In the genomic region with DNA sequence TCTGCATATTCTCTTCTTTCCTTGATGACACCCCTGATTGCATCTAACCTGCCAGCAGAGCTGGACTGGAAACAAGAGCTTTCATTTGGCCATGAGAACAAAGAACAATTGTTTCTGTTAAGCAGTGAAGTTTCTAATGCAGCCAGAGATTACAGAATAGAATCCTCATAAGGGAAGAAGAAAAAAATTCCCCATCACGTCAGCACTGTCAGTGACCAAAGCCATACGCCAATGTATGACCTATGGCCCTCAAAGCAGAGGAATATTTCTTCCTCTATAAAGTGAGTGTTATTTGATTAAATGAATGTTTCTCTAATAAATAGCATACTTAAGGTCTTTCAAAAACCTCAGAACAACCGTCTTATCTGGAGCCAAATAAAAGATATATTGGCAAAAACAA, we compare ENCODE assay signal across 21 cellular contexts.
DNase-seq lines count a peak whose midpoint lies in the region; ATAC-seq and TF ChIP-seq lines count a peak whose summit lies in the region.
"Had no signal": no experiment of that assay in that cellular context is flagged by ENCODE, and none has a peak within 500 bp of the region (broad histone marks: within the 10 kb centered on the region; RNA-seq: fewer than 3 reads in every experiment).

No MANE protein-coding gene starts in this region.

- intact Hi-C loops in left cardiac atrium (cut with DNase I): no loop called here
- intact Hi-C loops in left ventricle myocardium inferior (cut with micrococcal nuclease): no loop called here

- H3K9me3 Mint-ChIP-seq in mesothelial cell of epicardium: peaks cover 22% of the 10 kb centered on the region

- H3K27me3 ChIP-seq in left ventricle myocardium inferior (ENCODE audit: low read depth): no peaks in the 10 kb centered on the region
- H3K27me3 ChIP-seq: BLaER1 had no signal

- no peaks in the 10 kb centered on the region for H3K36me3 ChIP-seq in left ventricle myocardium inferior
- H3K36me3 ChIP-seq: BLaER1 had no signal

- H3K27me3 Mint-ChIP-seq in mesothelial cell of epicardium (ENCODE audit: low read depth): no peaks in the 10 kb centered on the region
- H3K27me3 Mint-ChIP-seq: CD4-positive, alpha-beta memory T cell had no signal

- no peaks in the 10 kb centered on the region for H3K36me3 Mint-ChIP-seq in mesothelial cell of epicardium
- H3K36me3 Mint-ChIP-seq: CD4-positive, alpha-beta memory T cell had no signal

- DNase-seq in left cardiac atrium (no peak), left ventricle myocardium inferior (no peak), fibroblast of pulmonary artery (ENCODE audit: low read depth) (peak; percentile 3), mesothelial cell of epicardium (ENCODE audit: low spot score in 2 of 2, unreplicated experiment in 2 of 2) (no peak), OCI-M1 (lab: John Stamatoyannopoulos, UW) (no peak), epidermal melanocyte (ENCODE audit: insufficient read length, low spot score) (no peak)
- DNase-seq: Calu3; CD4-positive, alpha-beta memory T cell; GF-D8; GOT3; NCI-H1105 treated with DMSO at 0.1 percent for 48 hours; NCI-H1694 treated with DMSO at 0.1 percent for 48 hours; NCI-H510A; NCI-H748 treated with DMSO at 0.1 percent for 48 hours; NK-92 treated with Interleukin-12 subunit alpha and Interleukin-12 subunit beta, amount 100 ng/mL, for 24 hours; SHP77 treated with DMSO at 0.1 percent for 48 hours had no signal

- ATAC-seq in left cardiac atrium (peak; percentile 44 to 70), GM18907 (IDR thresholded peaks at IDR 0.05; ENCODE audit: unreplicated experiment) (no peak)
- ATAC-seq: A549, HCT116, K562 had no signal

- H3K4me3 ChIP-seq in left ventricle myocardium inferior (no peak overlapping the region), fibroblast of pulmonary artery (replicated peaks; ENCODE audit: low read depth, low read length) (no peak overlapping the region)
- H3K4me3 ChIP-seq: A549, BLaER1, K562 had no signal

- no peak overlapping the region for H3K27ac ChIP-seq in left ventricle myocardium inferior (replicated peaks)
- H3K27ac ChIP-seq: A549, BLaER1 had no signal

- H3K4me1 Mint-ChIP-seq in mesothelial cell of epicardium: peaks cover 16% of the 10 kb centered on the region
- H3K4me1 Mint-ChIP-seq: CD4-positive, alpha-beta memory T cell had no signal

- no peak for TF ChIP-seq CTCF in left ventricle myocardium inferior (IDR thresholded peaks at IDR 0.05; ENCODE audit: borderline replicate concordance)
- TF ChIP-seq CTCF in fibroblast of pulmonary artery (IDR thresholded peaks at IDR 0.05; ENCODE audit: low read length, missing control alignments): no peak
- TF ChIP-seq CTCF in mesothelial cell of epicardium (IDR thresholded peaks at IDR 0.05; ENCODE audit: unreplicated experiment): no peak

- H3K4me1 ChIP-seq in left ventricle myocardium inferior: no peaks in the 10 kb centered on the region
- H3K4me1 ChIP-seq: A549 had no signal

- H3K27ac Mint-ChIP-seq in mesothelial cell of epicardium: peak overlapping the region; percentile 68
- H3K27ac Mint-ChIP-seq: CD4-positive, alpha-beta memory T cell had no signal

- H3K9me3 ChIP-seq in left ventricle myocardium inferior (replicated peaks): peaks cover 21% of the 10 kb centered on the region
- H3K9me3 ChIP-seq: A549 had no signal

- H3K4me3 Mint-ChIP-seq in mesothelial cell of epicardium: no peak overlapping the region
- H3K4me3 Mint-ChIP-seq: CD4-positive, alpha-beta memory T cell had no signal
